ENCODE assay signal across 10 cellular contexts in genomic region chr2:166494140-166494544, GRCh38. TPM values are rescaled to one million over a fixed set of nuclear protein-coding genes. Genes with fewer than 3 reads are reported as not detected.
DNase-seq lines count a peak whose midpoint lies in the region; ATAC-seq and TF ChIP-seq lines count a peak whose summit lies in the region.
"Had no signal": no experiment of that assay in that cellular context is flagged by ENCODE, and none has a peak within 500 bp of the region (broad histone marks: within the 10 kb centered on the region; RNA-seq: fewer than 3 reads in every experiment).

Gene SCN7A (minus strand): TSS chr2:166494249. CDS start chr2:166477696, 16,553 bp downstream.

- no peak for ATAC-seq in HG02610 (IDR thresholded peaks at IDR 0.05; ENCODE audit: unreplicated experiment)

- H3K36me3 Mint-ChIP-seq in T-helper 2 cell treated with Interferon-gamma antibody and Interleukin-4, amounts not matched to agents 5 μg/mL and 100 μg/mL, for 36 hours (ENCODE audit: low read depth), result no peaks in the 10 kb centered on the region

- no peaks in the 10 kb centered on the region for H3K9me3 Mint-ChIP-seq in T-helper 2 cell treated with Interferon-gamma antibody and Interleukin-4, amounts not matched to agents 5 μg/mL and 100 μg/mL, for 36 hours
- H3K9me3 Mint-ChIP-seq: dendritic cell treated with granulocyte-macrophage colony-stimulating factor and Interleukin-4, amounts not matched to agents 40 ng/mL and 50 ng/mL, for 4 days had no signal

- no peaks in the 10 kb centered on the region for H3K27me3 Mint-ChIP-seq in T-helper 2 cell treated with Interferon-gamma antibody and Interleukin-4, amounts not matched to agents 5 μg/mL and 100 μg/mL, for 36 hours (ENCODE audit: low read depth)

- H3K4me1 ChIP-seq in HUES64 (ENCODE audit: insufficient read depth, low read length) (peaks cover 5% of the 10 kb centered on the region; the same call in 1 of the 2 replicates), adrenal gland (replicated peaks in 1 of 2) (no peaks in the 10 kb centered on the region), skeletal muscle tissue (ENCODE audit: control insufficient read depth in 3 of 3, insufficient read depth in 3 of 3, low read length in 3 of 3) (peaks cover 0 to 4% (median 0%) of the 10 kb centered on the region in 3 donors)

- DNase-seq in adrenal gland (peak; percentile 22 to 84 (median 26)), H4 (ENCODE audit: low spot score) (no peak), G401 (ENCODE audit: low spot score) (no peak)
- DNase-seq in T-helper 2 cell treated with Interferon-gamma antibody and Interleukin-4, amounts not matched to agents 5 μg/mL and 100 μg/mL, for 36 hours (ENCODE audit: low spot score), result no peak

- peak within 1 kb of the TSS; percentile 59 for H3K9ac ChIP-seq in HUES64 (ENCODE audit: low read depth, low read length)
- H3K9ac ChIP-seq in skeletal muscle tissue (ENCODE audit: low read depth in 1 of 3, low read length in 3 of 3), result no peak within 1 kb of the TSS

- in situ Hi-C loops in G401 (cut with HindIII; ENCODE audit: low sequenced_read_pairs), result no loop called here

- no peaks in the 10 kb centered on the region for H3K4me1 Mint-ChIP-seq in T-helper 2 cell treated with Interferon-gamma antibody and Interleukin-4, amounts not matched to agents 5 μg/mL and 100 μg/mL, for 36 hours (ENCODE audit: low read depth)

- no peak within 1 kb of the TSS for H3K4me3 Mint-ChIP-seq in T-helper 2 cell treated with Interferon-gamma antibody and Interleukin-4, amounts not matched to agents 5 μg/mL and 100 μg/mL, for 36 hours
- H3K4me3 Mint-ChIP-seq: dendritic cell treated with granulocyte-macrophage colony-stimulating factor and Interleukin-4, amounts not matched to agents 40 ng/mL and 50 ng/mL, for 4 days had no signal

- H3K36me3 ChIP-seq in HUES64 (ENCODE audit: insufficient read depth, low read length) (no peaks in the 10 kb centered on the region), adrenal gland (replicated peaks in 1 of 2) (no peaks in the 10 kb centered on the region), skeletal muscle tissue (ENCODE audit: control insufficient read depth in 3 of 3, insufficient read depth in 3 of 3, low read length in 3 of 3) (no peaks in the 10 kb centered on the region)
- H3K36me3 ChIP-seq: tibial artery had no signal

- 4% methylated on average over 14 of the region's 14 CpGs for WGBS in HUES64
- WGBS in adrenal gland, 4 donors, result 4 to 16% (median 7%) methylated on average over 14 of the region's 14 CpGs

- no peak within 1 kb of the TSS for H3K27ac ChIP-seq in HUES64 (ENCODE audit: low read depth, low read length)
- peak within 1 kb of the TSS in 1 of 5 donors; percentile 17 for H3K27ac ChIP-seq in adrenal gland
- no peak within 1 kb of the TSS for H3K27ac ChIP-seq in skeletal muscle tissue (ENCODE audit: low read depth, low read length)
- H3K27ac ChIP-seq: tibial artery had no signal

- TF ChIP-seq CTCF in adrenal gland (IDR thresholded peaks at IDR 0.05), result no peak

- H3K4me3 ChIP-seq in HUES64 (ENCODE audit: low read length) (peak within 1 kb of the TSS; percentile 62), adrenal gland (peak within 1 kb of the TSS in 1 of 4 donors; percentile 31), iPS-11a (ENCODE audit: low read depth, low read length) (peak within 1 kb of the TSS; percentile 39), skeletal muscle tissue (ENCODE audit: low read length in 3 of 3) (peak within 1 kb of the TSS; percentile 17 to 49 (median 45))

- intact Hi-C loops in adrenal gland (cut with DNase I), result no loop called here

- H3K9me3 ChIP-seq in HUES64 (ENCODE audit: insufficient read depth, low read depth, low read length) (no peaks in the 10 kb centered on the region), adrenal gland (replicated peaks in 1 of 3) (no peaks in the 10 kb centered on the region), skeletal muscle tissue (ENCODE audit: control insufficient read depth in 3 of 3, low read length in 3 of 3) (no peaks in the 10 kb centered on the region)
- H3K9me3 ChIP-seq: tibial artery had no signal

- no peak for TF ChIP-seq POLR2A in adrenal gland (IDR thresholded peaks at IDR 0.05)

- H3K27ac Mint-ChIP-seq in T-helper 2 cell treated with Interferon-gamma antibody and Interleukin-4, amounts not matched to agents 5 μg/mL and 100 μg/mL, for 36 hours, result no peak within 1 kb of the TSS
- H3K27ac Mint-ChIP-seq: dendritic cell treated with granulocyte-macrophage colony-stimulating factor and Interleukin-4, amounts not matched to agents 40 ng/mL and 50 ng/mL, for 4 days had no signal

- H3K27me3 ChIP-seq in HUES64 (ENCODE audit: insufficient read depth, low read length), result peaks cover 10% of the 10 kb centered on the region; the same call in 1 of the 2 replicates
- no peaks in the 10 kb centered on the region for H3K27me3 ChIP-seq in adrenal gland
- H3K27me3 ChIP-seq in skeletal muscle tissue (ENCODE audit: control insufficient read depth in 3 of 3, insufficient read depth in 3 of 3, low read length in 3 of 3), result peaks cover 4 to 10% (median 6%) of the 10 kb centered on the region in 3 donors

RNA-seq across cellular contexts. Expression of gene SCN7A, which starts in this region (rescaled TPM):
- polyA plus RNA-seq in HUES64 (2013, experiment 1 of 2), result 0.10 TPM
- 0.19 TPM for polyA plus RNA-seq in HUES64 (2013, experiment 2 of 2)
- total RNA-seq in adrenal gland (10 to 100 TPM in 2 of 8 donors, 1 to 10 TPM in 6; 2.8 to 19.7 (median 8.4) TPM), skeletal muscle tissue (50.6 TPM)
- polyA plus RNA-seq in adrenal gland, result 1 to 10 TPM; 2.6 to 9.6 (median 3.0) TPM
- total RNA-seq in H4 (2014; rRNA removed; shearing (Covaris generic)), result not detected in 2 replicates
- total RNA-seq in G401 (2014; rRNA removed; shearing (Covaris generic)), result not detected in 2 replicates

Comparison
In these comparisons a context has a peak if more than half of its experiments do, and no peak if none do; other contexts are left out.
1. DNase-seq: peak in adrenal gland (7 of 7); none in H4 (single experiment), G401 (single experiment) and T-helper 2 cell treated with Interferon-gamma antibody and Interleukin-4, amounts not matched to agents 5 μg/mL and 100 μg/mL, for 36 hours (single experiment).